Comparison of ENCODE assay signal across 8 cellular contexts in genomic region chr7:35801392-35802101, GRCh38.
DNase-seq lines count a peak whose midpoint lies in the region; ATAC-seq lines count a peak whose summit lies in the region.

No MANE protein-coding gene starts in this region.

- H3K4me3 Mint-ChIP-seq in central memory CD8-positive, alpha-beta T cell, result peak overlapping the region; percentile 98

- H3K4me1 ChIP-seq in ACC112 (ENCODE audit: control insufficient read depth, insufficient read depth, low read length, unreplicated experiment), result peaks cover 20% of the 10 kb centered on the region

- H3K27ac Mint-ChIP-seq in central memory CD8-positive, alpha-beta T cell (ENCODE audit: low read depth), result peak overlapping the region; percentile 99

- peak overlapping the region; percentile 96 for H3K27ac ChIP-seq in ACC112 (ENCODE audit: low read depth, low read length)

- H3K36me3 ChIP-seq in ACC112 (ENCODE audit: insufficient read depth, low read length), result no peaks in the 10 kb centered on the region

- ATAC-seq in GM18511 (IDR thresholded peaks at IDR 0.05; ENCODE audit: unreplicated experiment) (peak; percentile 33), HG03045 (IDR thresholded peaks at IDR 0.05; ENCODE audit: unreplicated experiment) (peak; percentile 38)
- peak; percentile 54 for ATAC-seq in central memory CD8-positive, alpha-beta T cell (replicated peaks; ENCODE audit: extremely low read depth, poor library complexity, severe bottlenecking)

- no peaks in the 10 kb centered on the region for H3K27me3 ChIP-seq in ACC112 (ENCODE audit: insufficient read depth, low read length)

- no peaks in the 10 kb centered on the region for H3K9me3 Mint-ChIP-seq in central memory CD8-positive, alpha-beta T cell

- peak overlapping the region; percentile 89 for H3K4me3 ChIP-seq in ACC112 (ENCODE audit: low read depth, low read length)

- H3K36me3 Mint-ChIP-seq in central memory CD8-positive, alpha-beta T cell (ENCODE audit: insufficient read depth), result peaks cover 26% of the 10 kb centered on the region

- DNase-seq in NCI-H2227 treated with DMSO at 0.1 percent for 48 hours (lab: John Stamatoyannopoulos, UW) (peak; percentile 40), kidney glomerular epithelial cell (lab: John Stamatoyannopoulos, UW) (peak; percentile 39)
- DNase-seq in activated CD4-positive, CD25-positive, alpha-beta regulatory T cell treated with anti-CD3 and anti-CD28 coated beads, Interleukin-2, amount 50 U/mL, for 16 hours (ENCODE audit: low read depth, low spot score), result peak; percentile 34
- DNase-seq in central memory CD8-positive, alpha-beta T cell (ENCODE audit: low spot score in 2 of 2), result peak; percentile 62 to 78
- DNase-seq in stimulated activated CD4-positive, alpha-beta T cell treated with anti-CD3 and anti-CD28 coated beads, Interleukin-1b, Interleukin-23, amount 100 ng/mL, for 1 hour (ENCODE audit: low read depth in 2 of 2), result peak; percentile 29 to 39

- H3K79me2 ChIP-seq in ACC112 (ENCODE audit: control insufficient read depth, insufficient read depth, low read length, unreplicated experiment), result peaks cover 55% of the 10 kb centered on the region

- peaks cover 61% of the 10 kb centered on the region for H3K4me1 Mint-ChIP-seq in central memory CD8-positive, alpha-beta T cell

- H2AFZ ChIP-seq in ACC112 (ENCODE audit: low read length, unreplicated experiment), result peak overlapping the region; percentile 68

- no peaks in the 10 kb centered on the region for H3K27me3 Mint-ChIP-seq in central memory CD8-positive, alpha-beta T cell

Comparison
In these comparisons a context has a peak if more than half of its experiments do, and no peak if none do; other contexts are left out.
1. Peak in every context shown above with its lines: DNase-seq, ATAC-seq, H3K4me3 ChIP-seq and H3K27ac ChIP-seq.